In genomic region chrX:111616786-111617185, GRCh38 we compare ENCODE assay signal across 8 cellular contexts.
"Had no signal": no experiment of that assay in that cellular context is flagged by ENCODE, and none has a peak within 500 bp of the region (broad histone marks: within the 10 kb centered on the region; RNA-seq: fewer than 3 reads in every experiment).

No MANE protein-coding gene starts in this region.

- H3K27ac Mint-ChIP-seq: IgD-negative memory B cell had no signal

- H3K27me3 Mint-ChIP-seq: IgD-negative memory B cell had no signal

- H3K9me3 Mint-ChIP-seq: IgD-negative memory B cell had no signal

- FAIRE-seq: HepG2, HTR-8/SVneo had no signal

- H3K27ac ChIP-seq: HL-60, KMS-11 had no signal

- H3K36me3 Mint-ChIP-seq: IgD-negative memory B cell had no signal

- H3K4me2 ChIP-seq: KMS-11 had no signal

- H3K9ac ChIP-seq: KMS-11 had no signal

- DNase-seq: IMR-90, KBM-7, KG1 had no signal

- H3K4me3 Mint-ChIP-seq: IgD-negative memory B cell had no signal

- ATAC-seq: HepG2 had no signal
